In the genomic region with DNA sequence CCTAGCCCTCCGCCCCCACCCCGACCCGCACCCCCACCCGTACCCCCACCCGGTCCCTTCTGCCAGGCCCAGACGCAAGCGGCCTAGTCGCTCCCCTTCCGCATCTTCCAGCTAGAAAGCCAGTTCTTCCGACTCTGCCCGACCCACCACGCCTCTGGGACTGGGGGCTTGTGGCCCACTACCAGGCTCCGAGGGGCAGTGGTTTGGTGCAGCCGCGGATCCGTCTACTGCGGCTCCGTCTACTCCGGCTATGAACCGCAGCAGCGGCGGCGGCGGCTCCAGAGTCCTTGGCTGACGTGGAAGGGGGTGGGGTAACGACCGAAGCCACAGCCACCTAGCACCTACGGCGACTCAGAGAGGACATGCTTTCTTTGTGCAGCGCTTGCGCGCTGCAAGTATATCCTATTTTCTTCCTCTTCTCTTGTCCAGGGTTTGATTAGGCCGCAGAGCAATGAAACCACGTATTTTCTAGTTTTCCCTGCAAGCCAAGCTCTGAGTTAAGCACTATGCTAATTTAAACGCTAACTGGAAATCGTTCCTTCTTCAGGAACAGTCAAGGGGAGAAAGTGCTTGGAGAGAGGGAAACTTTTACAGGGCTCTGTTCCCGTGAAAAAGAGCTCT, we compare ENCODE assay signal across 8 cellular contexts. TPM values are rescaled to one million over a fixed set of nuclear protein-coding genes. Genes with fewer than 3 reads are reported as not detected.
DNase-seq lines count a peak whose midpoint lies in the region; ATAC-seq, FAIRE-seq and TF ChIP-seq lines count a peak whose summit lies in the region.

Gene COPB1, minus strand, starts transcription at position 252 of the 621 bp plus-strand sequence. CDS start 883 bp downstream, outside the sequence.

- TF ChIP-seq CTCF in AG09309 (IDR thresholded peaks at IDR 0.05; ENCODE audit: control insufficient read depth, insufficient read depth, low read depth, low read length, missing control alignments) (no peak), kidney (IDR thresholded peaks at IDR 0.05; ENCODE audit: borderline replicate concordance, extremely low read depth, insufficient read depth) (no peak)

- peaks cover 2 to 19% of the 10 kb centered on the region in 2 donors for H3K36me3 ChIP-seq in kidney (ENCODE audit: control insufficient read depth in 1 of 2, insufficient read depth in 2 of 2, low read length in 2 of 2)

- H3K9ac ChIP-seq in kidney (ENCODE audit: low read length in 2 of 2): peak within 1 kb of the TSS; percentile 91 to 96

- peak; percentile 67 for DNase-seq in AG09309 (ENCODE audit: low read depth)
- DNase-seq in NCI-H446 (lab: John Stamatoyannopoulos, UW): peak; percentile 84 to 87
- peak; percentile 83 for DNase-seq in activated CD4-positive, CD25-positive, alpha-beta regulatory T cell treated with anti-CD3 and anti-CD28 coated beads, Interleukin-2, amount 50 U/mL, for 16 hours (ENCODE audit: low read depth, low spot score)
- DNase-seq in central memory CD8-positive, alpha-beta T cell (ENCODE audit: low spot score in 2 of 2): peak; percentile 85 to 90
- peak; percentile 96 for DNase-seq in kidney
- DNase-seq in stimulated activated CD4-positive, alpha-beta T cell treated with anti-CD3 and anti-CD28 coated beads, Interleukin-15, amount 100 ng/mL, for 24 hours: peak; percentile 95

- H3K27me3 Mint-ChIP-seq in central memory CD8-positive, alpha-beta T cell: no peaks in the 10 kb centered on the region

- no peaks in the 10 kb centered on the region for H3K9me3 ChIP-seq in kidney (ENCODE audit: control insufficient read depth in 1 of 2, low read length in 2 of 2)

- no peaks in the 10 kb centered on the region for H3K4me1 ChIP-seq in kidney (ENCODE audit: control insufficient read depth in 1 of 2, insufficient read depth in 1 of 2, low read depth in 1 of 2, low read length in 2 of 2)

- peak within 1 kb of the TSS; percentile 86 to 88 for H3K27ac ChIP-seq in kidney (ENCODE audit: low read depth in 2 of 2, low read length in 2 of 2)

- ATAC-seq in GM19025 (IDR thresholded peaks at IDR 0.05; ENCODE audit: low read depth, unreplicated experiment) (peak; percentile 92), HG03342 (IDR thresholded peaks at IDR 0.05; ENCODE audit: unreplicated experiment) (peak; percentile 91)
- ATAC-seq in central memory CD8-positive, alpha-beta T cell (replicated peaks; ENCODE audit: extremely low read depth, poor library complexity, severe bottlenecking): peak; percentile 95

- intact Hi-C loops in kidney (cut with DNase I): no loop called here

- H3K4me3 ChIP-seq in AG09309 (ENCODE audit: control insufficient read depth, low read depth, low read length): peak within 1 kb of the TSS; percentile 70
- peak within 1 kb of the TSS; percentile 96 to 98 for H3K4me3 ChIP-seq in kidney (ENCODE audit: low read length in 2 of 2)

- no peak for FAIRE-seq in kidney (lab: Jason Lieb, UNC)

- H3K36me3 Mint-ChIP-seq in central memory CD8-positive, alpha-beta T cell (ENCODE audit: insufficient read depth): peaks cover 57% of the 10 kb centered on the region

- peaks cover 49% of the 10 kb centered on the region for H3K4me1 Mint-ChIP-seq in central memory CD8-positive, alpha-beta T cell

- H3K27ac Mint-ChIP-seq in central memory CD8-positive, alpha-beta T cell (ENCODE audit: low read depth): peak within 1 kb of the TSS; percentile 99

- no peaks in the 10 kb centered on the region for H3K9me3 Mint-ChIP-seq in central memory CD8-positive, alpha-beta T cell

- peak within 1 kb of the TSS; percentile 95 for H3K4me3 Mint-ChIP-seq in central memory CD8-positive, alpha-beta T cell

RNA-seq across cellular contexts. Expression of gene COPB1, which starts in this region (rescaled TPM):
- 92.3 TPM for total RNA-seq in kidney
- 54.9 TPM for polyA plus RNA-seq in kidney (ENCODE audit: insufficient read depth, low read depth, low replicate concordance)

Comparison
In these comparisons a context has a peak if more than half of its experiments do, and no peak if none do; other contexts are left out.
1. Peak in every context shown above with its lines: DNase-seq, ATAC-seq, H3K4me3 ChIP-seq and H3K27ac ChIP-seq.